In genomic region chrX:49191033-49191871, GRCh38 we compare ENCODE assay signal across 1 cellular context.
TF ChIP-seq lines count a peak whose summit lies in the region.

No MANE protein-coding gene starts in this region.

TF ChIP-seq in GM12878, 131 proteins besides CTCF, POLR2A, EP300 and RAD21 (continues in another document):
- TF ChIP-seq HDAC2 (IDR thresholded peaks at IDR 0.05) (no peak), BMI1 (IDR thresholded peaks at IDR 0.05; ENCODE audit: borderline replicate concordance) (no peak), PAX5 (IDR thresholded peaks at IDR 0.05; ENCODE audit: borderline replicate concordance, low read depth, low read length) (no peak), SRF (IDR thresholded peaks at IDR 0.05; ENCODE audit: low read depth in 2 of 2, low read length in 2 of 2) (no peak), USF2 (IDR thresholded peaks at IDR 0.05; ENCODE audit: borderline replicate concordance, low read depth, low read length) (no peak), PRDM15 (CRISPR knock-in tag; IDR thresholded peaks at IDR 0.05) (no peak), ASH2L (IDR thresholded peaks at IDR 0.05; ENCODE audit: borderline replicate concordance, low read depth) (no peak), RFX5 (IDR thresholded peaks at IDR 0.05; ENCODE audit: low read depth, low read length) (peak; percentile 26; the same call in 1 of the 2 replicates), TCF3 (IDR thresholded peaks at IDR 0.05; ENCODE audit: borderline replicate concordance, insufficient read depth, low read depth, low read length) (no peak), MYB (IDR thresholded peaks at IDR 0.05; ENCODE audit: borderline replicate concordance, low read depth, low read length) (no peak), RCOR1 (conservative IDR thresholded peaks at IDR 0.05; ENCODE audit: low read depth, low read length) (no peak), IKZF2 (IDR thresholded peaks at IDR 0.05) (no peak), CBX3 (IDR thresholded peaks at IDR 0.05; ENCODE audit: borderline replicate concordance, low read depth) (no peak), GATAD2B (conservative IDR thresholded peaks at IDR 0.05; ENCODE audit: low read depth) (0 out of 2 replicates have a peak, but pooled peaks have one; percentile 33), NBN (IDR thresholded peaks at IDR 0.05) (no peak), CHD2 (IDR thresholded peaks at IDR 0.05; ENCODE audit: borderline replicate concordance, low read depth, low read length) (peak; percentile 96), SREBF1 (IDR thresholded peaks at IDR 0.05; ENCODE audit: low read length) (no peak), ZBTB33 (IDR thresholded peaks at IDR 0.05) (no peak), STAT3 (IDR thresholded peaks at IDR 0.05; ENCODE audit: low read depth, low read length) (no peak), FOS (IDR thresholded peaks at IDR 0.05; ENCODE audit: borderline replicate concordance, extremely low read depth, insufficient read length) (peak; percentile 70), ZNF274 (IDR thresholded peaks at IDR 0.05; ENCODE audit: insufficient read depth, insufficient read length) (no peak), SMARCA5 (IDR thresholded peaks at IDR 0.05) (no peak), KLF5 (IDR thresholded peaks at IDR 0.05; ENCODE audit: partially characterized antibody) (peak; percentile 93), ZNF687 (IDR thresholded peaks at IDR 0.05) (no peak), SIX5 (IDR thresholded peaks at IDR 0.05; ENCODE audit: low read depth, low read length, severe bottlenecking) (no peak), ZNF207 (IDR thresholded peaks at IDR 0.05; ENCODE audit: borderline replicate concordance) (no peak), BCLAF1 (IDR thresholded peaks at IDR 0.05) (no peak), ESRRA (IDR thresholded peaks at IDR 0.05; ENCODE audit: low read length) (no peak), SUPT20H (IDR thresholded peaks at IDR 0.05; ENCODE audit: borderline replicate concordance, control insufficient read depth, low read depth, low read length) (no peak), ATF2 (IDR thresholded peaks at IDR 0.05; ENCODE audit: low read length) (no peak), CBX5 (IDR thresholded peaks at IDR 0.05; ENCODE audit: low read depth) (no peak), PKNOX1 (IDR thresholded peaks at IDR 0.05) (peak; percentile 100), REST (IDR thresholded peaks at IDR 0.05; ENCODE audit: low read depth, low read length) (no peak), JUND (IDR thresholded peaks at IDR 0.05; ENCODE audit: low read depth, low read length) (no peak), MYC (IDR thresholded peaks at IDR 0.05; ENCODE audit: insufficient read depth, insufficient read length, insufficient replicate concordance, low read length, severe bottlenecking) (no peak), SIN3A (IDR thresholded peaks at IDR 0.05; ENCODE audit: low read depth, low read length) (peak; percentile 85), SKIL (IDR thresholded peaks at IDR 0.05; ENCODE audit: low read depth, poor library complexity, severe bottlenecking) (peak; percentile 96), ZSCAN29 (IDR thresholded peaks at IDR 0.05) (no peak)
